14 cellular contexts compared by ENCODE assay signal in the genomic region with DNA sequence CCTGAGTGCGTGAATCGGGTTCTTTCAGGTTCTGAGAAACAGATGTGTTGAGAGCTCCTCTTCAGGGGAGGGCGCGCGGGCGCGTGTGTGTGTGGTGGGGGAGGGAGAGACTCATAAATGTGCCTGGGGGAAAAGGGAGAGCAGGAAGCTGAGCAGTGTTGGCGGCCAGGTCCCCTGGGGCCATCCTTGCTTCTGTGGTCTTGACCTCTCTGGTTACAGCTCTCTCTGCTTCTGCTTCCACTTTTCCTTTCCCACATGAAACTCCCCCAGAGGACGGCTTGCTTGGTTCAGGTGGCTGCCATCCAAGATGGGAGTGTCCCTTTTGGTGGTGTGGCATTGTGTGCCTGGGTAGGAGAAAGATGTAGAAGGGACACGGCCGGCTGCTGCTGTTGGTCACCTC. TPM values are rescaled to one million over a fixed set of nuclear protein-coding genes. Genes with fewer than 3 reads are reported as not detected.
A peak's percentile ranks its signal among the peaks of the same experiment; 100 is the strongest.
DNase-seq lines count a peak whose midpoint lies in the region; ATAC-seq and TF ChIP-seq lines count a peak whose summit lies in the region.
"Had no signal": no experiment of that assay in that cellular context is flagged by ENCODE, and none has a peak within 500 bp of the region (broad histone marks: within the 10 kb centered on the region; RNA-seq: fewer than 3 reads in every experiment).

No MANE protein-coding gene starts in this region.

- intact Hi-C loops in heart right ventricle (cut with DNase I) (loop anchor here in 1 of 10 donors (10.0 kb wide), 1 partner anchor 649 kb away; a partner anchor contains a TSS), Right ventricle myocardium inferior (cut with DNase I) (no loop called here), thyroid gland (cut with DNase I) (no loop called here)
- intact Hi-C loops in CD4-positive, alpha-beta memory T cell (cut with micrococcal nuclease) = no loop called here

- H3K79me2 ChIP-seq in GM23338 (replicated peaks; ENCODE audit: insufficient read depth) = peaks cover 56% of the 10 kb centered on the region

- H3K9me3 ChIP-seq in heart right ventricle (no peaks in the 10 kb centered on the region), thyroid gland (no peaks in the 10 kb centered on the region)
- H3K9me3 ChIP-seq in CD4-positive, alpha-beta memory T cell (ENCODE audit: control insufficient read depth in 1 of 2, low read length in 2 of 2) = no peaks in the 10 kb centered on the region
- H3K9me3 ChIP-seq: gastrocnemius medialis had no signal

- no peak overlapping the region for H3K4me2 ChIP-seq in GM23338

- H3K36me3 Mint-ChIP-seq in endothelial cell (ENCODE audit: low read depth, unreplicated experiment) (peaks cover 30% of the 10 kb centered on the region), GM23338 (ENCODE audit: low read depth) (peaks cover 55% of the 10 kb centered on the region)
- H3K36me3 Mint-ChIP-seq in CD4-positive, alpha-beta memory T cell = peaks cover 34 to 65% of the 10 kb centered on the region in 2 donors

- peak overlapping the region in 5 of 10 donors; percentile 6 to 57 (median 21) for H3K27ac ChIP-seq in heart right ventricle
- peak overlapping the region in 2 of 3 donors; percentile 45 to 83 for H3K27ac ChIP-seq in thyroid gland
- no peak overlapping the region for H3K27ac ChIP-seq in GM23338 (ENCODE audit: low read depth)
- no peak overlapping the region for H3K27ac ChIP-seq in CD4-positive, alpha-beta memory T cell (ENCODE audit: low read depth, low read length)
- H3K27ac ChIP-seq: parathyroid adenoma had no signal

- H3K4me1 ChIP-seq in heart right ventricle = peaks cover 12 to 57% (median 35%) of the 10 kb centered on the region in 9 donors
- peaks cover 33 to 45% of the 10 kb centered on the region in 2 donors for H3K4me1 ChIP-seq in thyroid gland
- peaks cover 11% of the 10 kb centered on the region for H3K4me1 ChIP-seq in GM23338 (ENCODE audit: insufficient read depth)
- H3K4me1 ChIP-seq in CD4-positive, alpha-beta memory T cell (ENCODE audit: insufficient read depth, low read length) = peaks cover 41% of the 10 kb centered on the region

- H3K9me2 ChIP-seq in GM23338 (ENCODE audit: insufficient read depth) = no peaks in the 10 kb centered on the region

- H3K36me3 ChIP-seq in heart right ventricle = peaks cover 0 to 76% (median 14%) of the 10 kb centered on the region in 9 donors
- H3K36me3 ChIP-seq in thyroid gland = peaks cover 17 to 20% of the 10 kb centered on the region in 2 donors
- peaks cover 11% of the 10 kb centered on the region; the same call in 1 of the 2 replicates for H3K36me3 ChIP-seq in GM23338 (ENCODE audit: insufficient read depth)
- peaks cover 50% of the 10 kb centered on the region for H3K36me3 ChIP-seq in CD4-positive, alpha-beta memory T cell (ENCODE audit: insufficient read depth, low read length)

- H3F3A ChIP-seq in GM23338 (replicated peaks; ENCODE audit: low read depth) = peaks cover 4% of the 10 kb centered on the region; the same call in 1 of the 2 replicates

- peaks cover 10% of the 10 kb centered on the region for H3K27me3 Mint-ChIP-seq in endothelial cell (ENCODE audit: unreplicated experiment)
- peaks cover 11% of the 10 kb centered on the region for H3K27me3 Mint-ChIP-seq in GM23338 (ENCODE audit: insufficient read depth, low read depth, poor library complexity)
- no peaks in the 10 kb centered on the region for H3K27me3 Mint-ChIP-seq in CD4-positive, alpha-beta memory T cell

- 46 to 53% methylated on average over 11 of the region's 11 CpGs for WGBS in heart right ventricle, 2 donors
- WGBS in thyroid gland, 2 donors = 70 to 71% methylated on average over 11 of the region's 11 CpGs

- H3K4me3 Mint-ChIP-seq in endothelial cell (ENCODE audit: unreplicated experiment) (peak overlapping the region; percentile 40), GM23338 (no peak overlapping the region)
- H3K4me3 Mint-ChIP-seq in CD4-positive, alpha-beta memory T cell = no peak overlapping the region

- POLR2A ChIA-PET in CD4-positive, alpha-beta memory T cell (lab: Charles Lee; ENCODE audit: partially characterized antibody) = interaction anchor here (0.7 kb wide), 1 partner anchor 41 kb away, joined by 3 read pairs; no protein-coding TSS in a partner anchor

- H3K27ac Mint-ChIP-seq in endothelial cell (ENCODE audit: unreplicated experiment) = no peak overlapping the region
- no peak overlapping the region for H3K27ac Mint-ChIP-seq in GM23338
- H3K27ac Mint-ChIP-seq in CD4-positive, alpha-beta memory T cell = peak overlapping the region in 3 of 7 donors; percentile 41 to 80 (median 70)

- TF ChIP-seq CTCF in heart right ventricle (IDR thresholded peaks at IDR 0.05) (no peak), endothelial cell (IDR thresholded peaks at IDR 0.05; ENCODE audit: unreplicated experiment) (no peak), thyroid gland (IDR thresholded peaks at IDR 0.05) (no peak), GM23338 (conservative IDR thresholded peaks at IDR 0.05; ENCODE audit: low read depth in 2 of 2) (no peak)

- no peaks in the 10 kb centered on the region for H3K27me3 ChIP-seq in heart right ventricle
- H3K27me3 ChIP-seq in thyroid gland = no peaks in the 10 kb centered on the region
- peaks cover 4% of the 10 kb centered on the region; the same call in 1 of the 2 replicates for H3K27me3 ChIP-seq in GM23338 (ENCODE audit: insufficient read depth)
- no peaks in the 10 kb centered on the region for H3K27me3 ChIP-seq in CD4-positive, alpha-beta memory T cell (ENCODE audit: insufficient read depth, low read length)
- H3K27me3 ChIP-seq: gastrocnemius medialis had no signal

- H3K4me1 Mint-ChIP-seq in endothelial cell (ENCODE audit: unreplicated experiment) (peaks cover 12% of the 10 kb centered on the region), GM23338 (peaks cover 18% of the 10 kb centered on the region)
- H3K4me1 Mint-ChIP-seq in CD4-positive, alpha-beta memory T cell = peaks cover 36 to 46% (median 40%) of the 10 kb centered on the region in 4 donors

- H3K4me3 ChIP-seq in heart right ventricle (no peak overlapping the region), thyroid gland (replicated peaks in 1 of 3) (no peak overlapping the region), GM23338 (no peak overlapping the region)
- H3K4me3 ChIP-seq in CD4-positive, alpha-beta memory T cell (ENCODE audit: low read length in 2 of 2) = no peak overlapping the region
- H3K4me3 ChIP-seq: gastrocnemius medialis had no signal

- TF ChIP-seq POLR2A in thyroid gland (IDR thresholded peaks at IDR 0.05) = no peak

- DNase-seq in heart right ventricle (peak; percentile 72 to 74), Right ventricle myocardium inferior (ENCODE audit: missing footprints) (no peak), NCI-H510A treated with DMSO at 0.1 percent for 48 hours (lab: John Stamatoyannopoulos, UW) (peak; percentile 42), endothelial cell (ENCODE audit: low spot score) (no peak), thyroid gland (peak in 1 of 2 donors; percentile 50), GM23338 (ENCODE audit: low spot score) (no peak)
- no peak for DNase-seq in CD4-positive, alpha-beta memory T cell
- DNase-seq: activated T-cell treated with anti-CD3 and anti-CD28 coated beads for 4 hours, Calu3, NCI-H774 had no signal

- peak in 2 of 8 donors; percentile 12 to 38 for ATAC-seq in heart right ventricle
- ATAC-seq in Right ventricle myocardium inferior = no peak
- no peak for ATAC-seq in GM23338
- ATAC-seq in GM21786 (IDR thresholded peaks at IDR 0.05; ENCODE audit: unreplicated experiment) = no peak
- ATAC-seq: gastrocnemius medialis had no signal

- no peaks in the 10 kb centered on the region for H3K9me3 Mint-ChIP-seq in endothelial cell (ENCODE audit: unreplicated experiment)
- no peaks in the 10 kb centered on the region for H3K9me3 Mint-ChIP-seq in GM23338
- H3K9me3 Mint-ChIP-seq in CD4-positive, alpha-beta memory T cell = peaks cover 0 to 2% (median 0%) of the 10 kb centered on the region in 8 donors

- H4K20me1 ChIP-seq in GM23338 (replicated peaks; ENCODE audit: insufficient read depth) = peaks cover 45% of the 10 kb centered on the region

- H2AFZ ChIP-seq in GM23338 = no peak overlapping the region
- H2AFZ ChIP-seq: parathyroid adenoma had no signal

- CTCF ChIA-PET in CD4-positive, alpha-beta memory T cell (lab: Charles Lee; ENCODE audit: partially characterized antibody) = interaction anchor here (0.8 to 17.7 kb wide), 3 partner anchors 9 to 51 kb away, joined by 3 to 289 read pairs (median 3); no protein-coding TSS in a partner anchor

TF ChIP-seq in GM23338, 12 proteins besides CTCF, POLR2A, EP300 and RAD21:
- TF ChIP-seq JUNB (IDR thresholded peaks at IDR 0.05; ENCODE audit: unreplicated experiment) (no peak), ZNF114 (CRISPR knock-in tag; IDR thresholded peaks at IDR 0.05) (no peak)

RNA-seq across cellular contexts. Expression of a gene that starts 4.2 kb away (rescaled TPM):
- 10 to 100 TPM; 17.5 to 31.8 (median 22.2) TPM for total RNA-seq in heart right ventricle
- 10 to 100 TPM; 14.6 to 90.2 TPM for polyA plus RNA-seq in heart right ventricle
- total RNA-seq in Right ventricle myocardium inferior = 24.9 TPM
- 30.6 TPM for total RNA-seq in endothelial cell (ENCODE audit: unreplicated experiment)
- 10 to 100 TPM; 40.7 to 61.1 (median 48.0) TPM for total RNA-seq in thyroid gland
- 60.3 and 111 TPM in 2 replicates for total RNA-seq in GM23338 (2014; rRNA removed; shearing (Covaris generic))
- polyA plus RNA-seq in GM23338 (2016; fragmentation: Nextera tagmentation; extraction: Ambion mirVana) = 27.7 and 29.4 TPM in 2 replicates
- 10 to 100 TPM; 24.4 to 27.0 TPM for total RNA-seq in CD4-positive, alpha-beta memory T cell
- polyA plus RNA-seq in CD4-positive, alpha-beta memory T cell = 10 to 100 TPM; 22.2 to 27.1 TPM

RNA-seq across cellular contexts. Expression of a gene that starts 5.5 kb away (rescaled TPM):
- total RNA-seq in heart right ventricle (under 1 TPM in 3 of 10 donors, not detected in 7; 0.19 to 0.52 (median 0.26) TPM), Right ventricle myocardium inferior (0.16 TPM), endothelial cell (ENCODE audit: unreplicated experiment) (not detected), thyroid gland (under 1 TPM in 1 of 4 donors, not detected in 3; 0.67 TPM)
- polyA plus RNA-seq in heart right ventricle (under 1 TPM in 1 of 2 donors, not detected in 1; 0.29 TPM), GM23338 (2016; fragmentation: Nextera tagmentation; extraction: Ambion mirVana) (0.66 and 0.80 TPM in 2 replicates)
- total RNA-seq in GM23338 (2014; rRNA removed; shearing (Covaris generic)) = 0.12 and 0.66 TPM in 2 replicates
- total RNA-seq in CD4-positive, alpha-beta memory T cell = not detected
- not detected for polyA plus RNA-seq in CD4-positive, alpha-beta memory T cell
- total RNA-seq: Calu3, gastrocnemius medialis, subcutaneous adipose tissue had no signal

RNA-seq across cellular contexts. Expression of a gene that starts 22.8 kb away (rescaled TPM):
- total RNA-seq in heart right ventricle = 100 to 1,000 TPM in 6 of 10 donors, 10 to 100 TPM in 4; 34.6 to 588 (median 105) TPM
- polyA plus RNA-seq in heart right ventricle = 10 to 100 TPM; 53.2 to 83.0 TPM
- total RNA-seq in Right ventricle myocardium inferior = 40.6 TPM
- 1.0 TPM for total RNA-seq in endothelial cell (ENCODE audit: unreplicated experiment)
- total RNA-seq in thyroid gland = 100 to 1,000 TPM in 1 of 4 donors, 10 to 100 TPM in 3; 46.3 to 156 (median 83.5) TPM
- total RNA-seq in GM23338 (2014; rRNA removed; shearing (Covaris generic)) = 13.4 and 19.1 TPM in 2 replicates
- polyA plus RNA-seq in GM23338 (2016; fragmentation: Nextera tagmentation; extraction: Ambion mirVana) = 7.5 and 8.3 TPM in 2 replicates
- 1 to 10 TPM; 1.1 to 1.3 TPM for total RNA-seq in CD4-positive, alpha-beta memory T cell
- polyA plus RNA-seq in CD4-positive, alpha-beta memory T cell = 1 to 10 TPM; 1.2 to 1.3 TPM

Comparison
In these comparisons a context has a peak if more than half of its experiments do, and no peak if none do; other contexts are left out.
1. DNase-seq: peak in heart right ventricle (2 of 2) and NCI-H510A treated with DMSO at 0.1 percent for 48 hours (single experiment); none in Right ventricle myocardium inferior (single experiment), endothelial cell (single experiment), GM23338 (single experiment) and CD4-positive, alpha-beta memory T cell (0 of 5).
2. H3K27ac ChIP-seq: peak in thyroid gland (2 of 3); none in GM23338 (single experiment) and CD4-positive, alpha-beta memory T cell (single experiment).